In genomic region chr3:8445861-8446260, GRCh38 we compare ENCODE assay signal across 11 cellular contexts. TPM values are rescaled to one million over a fixed set of nuclear protein-coding genes. Genes with fewer than 3 reads are reported as not detected.
DNase-seq lines count a peak whose midpoint lies in the region; ATAC-seq, FAIRE-seq and TF ChIP-seq lines count a peak whose summit lies in the region.
"Had no signal": no experiment of that assay in that cellular context is flagged by ENCODE, and none has a peak within 500 bp of the region (broad histone marks: within the 10 kb centered on the region; RNA-seq: fewer than 3 reads in every experiment).

No MANE protein-coding gene starts in this region.

- H4K20me1 ChIP-seq in hepatocyte (ENCODE audit: insufficient read depth, poor library complexity, severe bottlenecking) = no peaks in the 10 kb centered on the region

- no peak for TF ChIP-seq POLR2A in GM18505 (IDR thresholded peaks at IDR 0.05; ENCODE audit: borderline replicate concordance, extremely low read depth, insufficient read depth, insufficient read length)
- TF ChIP-seq POLR2A in GM12891 (IDR thresholded peaks at IDR 0.05; ENCODE audit: low read depth, low read length) = no peak

- TF ChIP-seq CTCF in hepatocyte (IDR thresholded peaks at IDR 0.05; ENCODE audit: poor library complexity) (no peak), thoracic aorta (IDR thresholded peaks at IDR 0.05) (no peak)

- no peaks in the 10 kb centered on the region for H3K9me2 ChIP-seq in hepatocyte (replicated peaks; ENCODE audit: insufficient read depth)

- no peaks in the 10 kb centered on the region for H3K36me3 ChIP-seq in hepatocyte (replicated peaks; ENCODE audit: insufficient read depth, low read depth)
- H3K36me3 ChIP-seq in thoracic aorta = no peaks in the 10 kb centered on the region
- H3K36me3 ChIP-seq: heart left ventricle had no signal

- H3K4me1 ChIP-seq in hepatocyte (ENCODE audit: insufficient read depth) = peaks cover 33% of the 10 kb centered on the region
- peaks cover 24 to 55% of the 10 kb centered on the region in 2 donors for H3K4me1 ChIP-seq in thoracic aorta (ENCODE audit: control insufficient read depth in 1 of 2, low read depth in 2 of 2)

- FAIRE-seq in GM12891 (lab: Jason Lieb, UNC) = no peak
- FAIRE-seq: small intestine had no signal

- H3K4me2 ChIP-seq in hepatocyte = no peak overlapping the region

- DNase-seq in H4 (ENCODE audit: low spot score) (peak; percentile 68), amniotic stem cell (lab: John Stamatoyannopoulos, UW) (peak; percentile 90), hepatocyte (ENCODE audit: low spot score) (peak; percentile 68), thoracic aorta (ENCODE audit: low spot score) (peak; percentile 43), GM12891 (ENCODE audit: insufficient read length, low spot score) (no peak)
- DNase-seq: caudate nucleus, NCI-H1694, small intestine had no signal

- H3K27ac ChIP-seq in hepatocyte = peak overlapping the region; percentile 79
- H3K27ac ChIP-seq in thoracic aorta = peak overlapping the region in 1 of 2 donors; percentile 78

- peak; percentile 44 for ATAC-seq in thoracic aorta (ENCODE audit: insufficient number of reproducible peaks, low FRiP score, low read depth)
- no peak for ATAC-seq in GM21447 (IDR thresholded peaks at IDR 0.05; ENCODE audit: unreplicated experiment)
- ATAC-seq in GM18505 (IDR thresholded peaks at IDR 0.05; ENCODE audit: unreplicated experiment) = no peak

- H3K4me3 ChIP-seq in hepatocyte (no peak overlapping the region), thoracic aorta (no peak overlapping the region)
- H3K4me3 ChIP-seq: heart left ventricle had no signal

- H3K9me3 ChIP-seq in hepatocyte (ENCODE audit: low read depth) (no peaks in the 10 kb centered on the region), thoracic aorta (no peaks in the 10 kb centered on the region)
- H3K9me3 ChIP-seq: heart left ventricle had no signal

- H3K27me3 ChIP-seq in hepatocyte (no peaks in the 10 kb centered on the region), thoracic aorta (replicated peaks; ENCODE audit: insufficient read depth) (no peaks in the 10 kb centered on the region)
- H3K27me3 ChIP-seq: heart left ventricle had no signal

- no peaks in the 10 kb centered on the region for H3K79me2 ChIP-seq in hepatocyte

- 58% methylated on average over 2 of the region's 2 CpGs for WGBS in hepatocyte (ENCODE audit: low lambda C conversion rate, missing lambda C conversion rate)

- H2AFZ ChIP-seq in hepatocyte = no peak overlapping the region

TF ChIP-seq in GM12891, 5 proteins besides CTCF, POLR2A, EP300 and RAD21:
- no peak for TF ChIP-seq SPI1 (IDR thresholded peaks at IDR 0.05; ENCODE audit: low read depth, low read length)
- no peak for TF ChIP-seq POU2F2 (IDR thresholded peaks at IDR 0.05; ENCODE audit: low read depth, low read length)
- TF ChIP-seq POLR2AphosphoS5 (IDR thresholded peaks at IDR 0.05; ENCODE audit: low read depth, low read length) = no peak
- TF ChIP-seq PAX5 (IDR thresholded peaks at IDR 0.05; ENCODE audit: insufficient read depth, low read length, severe bottlenecking) = no peak
- TF ChIP-seq TAF1 (IDR thresholded peaks at IDR 0.05; ENCODE audit: low read depth, low read length) = no peak

RNA-seq across cellular contexts. Expression of gene LMCD1, which starts 55.8 kb away (rescaled TPM):
- total RNA-seq in H4 (2014; rRNA removed; shearing (Covaris generic)) = 12.0 and 13.7 TPM in 2 replicates
- total RNA-seq in hepatocyte = 185 and 195 TPM in 2 replicates
- polyA plus RNA-seq in hepatocyte = 325 and 347 TPM in 2 replicates
- 100 to 1,000 TPM; 813 to 852 TPM for total RNA-seq in thoracic aorta
- polyA plus RNA-seq in GM12891 (2012; ENCODE audit: low read depth, missing spikeins) = 13.1 TPM

Comparison
In these comparisons a context has a peak if more than half of its experiments do, and no peak if none do; other contexts are left out.
1. RNA of gene LMCD1, which starts 55.8 kb away (total RNA-seq): 813 to 852 TPM in thoracic aorta and 185 to 195 TPM in hepatocyte; 12.0 to 13.7 TPM in H4; every median in the first group is over 10 times any median in the second.